ENCODE assay signal across 21 cellular contexts in genomic region chr7:140484479-140484878, GRCh38. TPM values are rescaled to one million over a fixed set of nuclear protein-coding genes. Genes with fewer than 3 reads are reported as not detected.
A peak's percentile ranks its signal among the peaks of the same experiment; 100 is the strongest.
DNase-seq lines count a peak whose midpoint lies in the region; ATAC-seq and TF ChIP-seq lines count a peak whose summit lies in the region.
"Had no signal": no experiment of that assay in that cellular context is flagged by ENCODE, and none has a peak within 500 bp of the region (broad histone marks: within the 10 kb centered on the region; RNA-seq: fewer than 3 reads in every experiment).

No MANE protein-coding gene starts in this region.

- in situ Hi-C loops in transverse colon (cut with MboI; ENCODE audit: low pct_ligation_motif_present in 1 of 4, low pct_unique_long_range_greater_than_20kb in 1 of 4, low sequenced_read_pairs in 3 of 4) = no loop called here

- ATAC-seq in GM19324 (IDR thresholded peaks at IDR 0.05; ENCODE audit: low FRiP score, unreplicated experiment) = no peak
- ATAC-seq in GM18511 (IDR thresholded peaks at IDR 0.05; ENCODE audit: unreplicated experiment) = no peak
- no peak for ATAC-seq in stimulated activated naive CD8-positive, alpha-beta T cell treated with anti-CD3 and anti-CD28 coated beads, Interleukin-15, amount 100 ng/mL, for 72 hours
- ATAC-seq: CD8-positive, alpha-beta T cell had no signal

- H3K9me3 ChIP-seq in HUES48 (ENCODE audit: control insufficient read depth, insufficient read depth, low read length) = no peaks in the 10 kb centered on the region
- no peaks in the 10 kb centered on the region for H3K9me3 ChIP-seq in iPS-18a (ENCODE audit: control insufficient read depth, low read depth, low read length)
- no peaks in the 10 kb centered on the region for H3K9me3 ChIP-seq in transverse colon
- H3K9me3 ChIP-seq: BLaER1 treated with 17β-estradiol and CSF1 and Interleukin-3, amounts not matched to agents 10 nM and 100 nM had no signal

- H3K9ac ChIP-seq in HUES48 (ENCODE audit: low read depth, low read length) (no peak overlapping the region), iPS-18a (ENCODE audit: low read length) (no peak overlapping the region)
- H3K9ac ChIP-seq: BLaER1 treated with 17β-estradiol and CSF1 and Interleukin-3, amounts not matched to agents 10 nM and 100 nM had no signal

- no peak overlapping the region for H3K4me3 Mint-ChIP-seq in dendritic cell treated with granulocyte-macrophage colony-stimulating factor and Interleukin-4, amounts not matched to agents 40 ng/mL and 50 ng/mL, for 4 days
- H3K4me3 Mint-ChIP-seq in stimulated activated naive CD8-positive, alpha-beta T cell treated with anti-CD3 and anti-CD28 coated beads, Interleukin-15, amount 100 ng/mL, for 72 hours = no peak overlapping the region
- H3K4me3 Mint-ChIP-seq: CD8-positive, alpha-beta T cell; IgD-negative memory B cell had no signal

- TF ChIP-seq POLR2A in transverse colon (IDR thresholded peaks at IDR 0.05) = no peak

- no peaks in the 10 kb centered on the region for H3K9me3 Mint-ChIP-seq in dendritic cell treated with granulocyte-macrophage colony-stimulating factor and Interleukin-4, amounts not matched to agents 40 ng/mL and 50 ng/mL, for 4 days
- H3K9me3 Mint-ChIP-seq in stimulated activated naive CD8-positive, alpha-beta T cell treated with anti-CD3 and anti-CD28 coated beads, Interleukin-15, amount 100 ng/mL, for 72 hours = no peaks in the 10 kb centered on the region
- H3K9me3 Mint-ChIP-seq: CD8-positive, alpha-beta T cell; IgD-negative memory B cell had no signal

- H3K4me3 ChIP-seq in HUES48 (ENCODE audit: low read depth, low read length) = no peak overlapping the region
- H3K4me3 ChIP-seq in iPS-18a (ENCODE audit: low read length) = peak overlapping the region; percentile 23
- no peak overlapping the region for H3K4me3 ChIP-seq in transverse colon
- H3K4me3 ChIP-seq: BLaER1 treated with 17β-estradiol and CSF1 and Interleukin-3, amounts not matched to agents 10 nM and 100 nM had no signal

- H3K27ac ChIP-seq in HUES48 (ENCODE audit: low read depth, low read length) (peak overlapping the region; percentile 85), iPS-18a (ENCODE audit: low read length) (no peak overlapping the region), transverse colon (peak overlapping the region in 3 of 4 donors; percentile 58 to 78 (median 72))
- H3K27ac ChIP-seq: BLaER1 treated with 17β-estradiol and CSF1 and Interleukin-3, amounts not matched to agents 10 nM and 100 nM had no signal

- H3K36me3 Mint-ChIP-seq in dendritic cell treated with granulocyte-macrophage colony-stimulating factor and Interleukin-4, amounts not matched to agents 40 ng/mL and 50 ng/mL, for 4 days (ENCODE audit: low read depth) = no peaks in the 10 kb centered on the region
- H3K36me3 Mint-ChIP-seq: CD8-positive, alpha-beta T cell; IgD-negative memory B cell had no signal

- H3K36me3 ChIP-seq in HUES48 (ENCODE audit: control insufficient read depth, insufficient read depth, low read length) = no peaks in the 10 kb centered on the region
- no peaks in the 10 kb centered on the region for H3K36me3 ChIP-seq in iPS-18a (ENCODE audit: control insufficient read depth, low read depth, low read length)
- no peaks in the 10 kb centered on the region for H3K36me3 ChIP-seq in transverse colon
- H3K36me3 ChIP-seq: BLaER1 treated with 17β-estradiol and CSF1 and Interleukin-3, amounts not matched to agents 10 nM and 100 nM had no signal

- H3K27me3 Mint-ChIP-seq in dendritic cell treated with granulocyte-macrophage colony-stimulating factor and Interleukin-4, amounts not matched to agents 40 ng/mL and 50 ng/mL, for 4 days = no peaks in the 10 kb centered on the region
- H3K27me3 Mint-ChIP-seq in stimulated activated naive CD8-positive, alpha-beta T cell treated with anti-CD3 and anti-CD28 coated beads, Interleukin-15, amount 100 ng/mL, for 72 hours = peaks cover 13% of the 10 kb centered on the region

- peaks cover 31% of the 10 kb centered on the region for H3K4me1 Mint-ChIP-seq in dendritic cell treated with granulocyte-macrophage colony-stimulating factor and Interleukin-4, amounts not matched to agents 40 ng/mL and 50 ng/mL, for 4 days (ENCODE audit: low read depth)
- H3K4me1 Mint-ChIP-seq in stimulated activated naive CD8-positive, alpha-beta T cell treated with anti-CD3 and anti-CD28 coated beads, Interleukin-15, amount 100 ng/mL, for 72 hours = no peaks in the 10 kb centered on the region

- H3K27ac Mint-ChIP-seq in dendritic cell treated with granulocyte-macrophage colony-stimulating factor and Interleukin-4, amounts not matched to agents 40 ng/mL and 50 ng/mL, for 4 days = peak overlapping the region; percentile 65
- no peak overlapping the region for H3K27ac Mint-ChIP-seq in stimulated activated naive CD8-positive, alpha-beta T cell treated with anti-CD3 and anti-CD28 coated beads, Interleukin-15, amount 100 ng/mL, for 72 hours
- H3K27ac Mint-ChIP-seq: CD8-positive, alpha-beta T cell; IgD-negative memory B cell had no signal

- peaks cover 32% of the 10 kb centered on the region for H3K4me1 ChIP-seq in HUES48 (ENCODE audit: control insufficient read depth, insufficient read depth, low read length)
- peaks cover 17% of the 10 kb centered on the region for H3K4me1 ChIP-seq in iPS-18a (ENCODE audit: control insufficient read depth, low read depth, low read length)
- H3K4me1 ChIP-seq in transverse colon = peaks cover 5 to 44% (median 15%) of the 10 kb centered on the region in 4 donors

- intact Hi-C loops in dendritic cell treated with granulocyte-macrophage colony-stimulating factor and Interleukin-4, amounts not matched to agents 40 ng/mL and 50 ng/mL, for 4 days (cut with micrococcal nuclease) = no loop called here
- intact Hi-C loops in transverse colon (cut with DNase I; ENCODE audit: low total_unique reads) = no loop called here

- H3K27me3 ChIP-seq in HUES48 (ENCODE audit: control insufficient read depth, insufficient read depth, low read length) = no peaks in the 10 kb centered on the region
- H3K27me3 ChIP-seq in iPS-18a (ENCODE audit: control insufficient read depth, insufficient read depth, low read length) = no peaks in the 10 kb centered on the region
- no peaks in the 10 kb centered on the region for H3K27me3 ChIP-seq in transverse colon
- H3K27me3 ChIP-seq: BLaER1 treated with 17β-estradiol and CSF1 and Interleukin-3, amounts not matched to agents 10 nM and 100 nM had no signal

- no peak for DNase-seq in transverse colon
- no peak for DNase-seq in stimulated activated naive CD8-positive, alpha-beta T cell treated with anti-CD3 and anti-CD28 coated beads, Interleukin-15, amount 100 ng/mL, for 72 hours
- DNase-seq: Calu3; CD8-positive, alpha-beta T cell; DMS153; H7; Karpas-422; NCI-H1694 treated with DMSO at 0.1 percent for 48 hours; NCI-H2081 treated with DMSO at 0.1 percent for 48 hours; NCI-H2171 treated with DMSO at 0.1 percent for 48 hours; NCI-H446 treated with DMSO at 0.1 percent for 48 hours; NCI-H526 treated with DMSO at 0.1 percent for 48 hours; RPMI8226; SHP77 had no signal

- no peak for TF ChIP-seq CTCF in transverse colon (IDR thresholded peaks at IDR 0.05)

- 81 to 85% methylated on average over 3 of the region's 3 CpGs for WGBS in transverse colon (ENCODE audit: low coverage in 1 of 2), 2 donors

- no peak for TF ChIP-seq EP300 in transverse colon (IDR thresholded peaks at IDR 0.05; ENCODE audit: low read depth)

RNA-seq across cellular contexts. Expression of gene MKRN1, which starts 5.2 kb away (rescaled TPM):
- 100 to 1,000 TPM; 143 to 288 (median 187) TPM for total RNA-seq in transverse colon
